ENCODE assay signal across 23 cellular contexts in the genomic region with DNA sequence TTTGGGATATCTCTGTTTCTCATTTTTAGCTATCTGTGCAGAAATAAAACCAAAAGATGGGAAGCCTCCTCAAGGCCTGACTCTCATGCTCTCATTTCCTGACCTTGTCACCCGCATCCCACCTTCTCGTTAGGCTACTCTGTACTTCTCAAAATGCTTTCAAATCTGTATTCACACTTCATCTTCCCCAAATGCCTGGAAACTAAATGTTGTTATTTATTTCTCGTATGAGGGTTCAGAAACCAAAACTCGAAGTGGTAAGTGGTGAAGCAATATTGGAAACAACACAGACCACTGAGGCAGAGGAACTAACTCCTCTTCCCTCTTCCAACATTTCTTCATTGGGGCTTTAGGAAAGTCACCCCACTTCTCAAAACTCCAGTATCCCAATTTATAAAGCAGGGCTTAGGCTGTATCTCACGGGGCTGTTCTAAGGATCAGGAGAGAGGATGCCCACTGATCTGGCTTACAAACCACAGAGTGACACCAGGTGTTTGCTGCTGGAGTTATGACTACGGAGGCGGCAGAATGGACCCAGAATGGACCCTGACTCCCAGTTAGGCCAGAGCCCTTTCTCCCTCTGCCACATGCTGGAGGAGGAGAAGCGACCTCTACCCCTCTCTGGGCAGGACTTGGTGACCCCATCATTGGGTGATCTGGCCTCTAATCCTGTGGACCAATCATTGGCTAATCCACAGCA. TPM values are rescaled to one million over a fixed set of nuclear protein-coding genes. Genes with fewer than 3 reads are reported as not detected.
DNase-seq lines count a peak whose midpoint lies in the region; ATAC-seq and TF ChIP-seq lines count a peak whose summit lies in the region.
"Had no signal": no experiment of that assay in that cellular context is flagged by ENCODE, and none has a peak within 500 bp of the region (broad histone marks: within the 10 kb centered on the region; RNA-seq: fewer than 3 reads in every experiment).

No MANE protein-coding gene starts in this region.

- peaks cover 74% of the 10 kb centered on the region for H3K4me1 Mint-ChIP-seq in T-helper 2 cell treated with Interferon-gamma antibody and Interleukin-4, amounts not matched to agents 5 μg/mL and 100 μg/mL, for 36 hours (ENCODE audit: low read depth)
- peaks cover 91% of the 10 kb centered on the region for H3K4me1 Mint-ChIP-seq in activated T-helper 1 cell treated with anti-CD3 and anti-CD28 coated beads, Interleukin-12 subunit alpha, Interleukin-12 subunit beta, Interleukin-2, Interleukin-4 antibody, amounts not matched to agents 30 ng/mL and 10 ng/mL and 1 ng/mL, durations not matched to agents 14 hours and 24 hours and 36 hours (ENCODE audit: low read depth)
- H3K4me1 Mint-ChIP-seq in natural killer cell treated with Interleukin-12 subunit alpha and Interleukin-12 subunit beta and Interleukin-15 and Interleukin-18, amount 100 ng/mL, for 72 hours (ENCODE audit: low read depth in 2 of 2) = peaks cover 69 to 80% of the 10 kb centered on the region in 2 donors
- H3K4me1 Mint-ChIP-seq: brain had no signal

- ATAC-seq in natural killer cell treated with Interleukin-12 subunit alpha and Interleukin-12 subunit beta and Interleukin-15 and Interleukin-18, amount 100 ng/mL, for 72 hours = peak; percentile 57 to 72
- ATAC-seq in GM21529 (IDR thresholded peaks at IDR 0.05; ENCODE audit: unreplicated experiment) = no peak
- ATAC-seq: right cardiac atrium had no signal

- TF ChIP-seq CTCF in thyroid gland (IDR thresholded peaks at IDR 0.05) = no peak

- H3K27ac ChIP-seq in thyroid gland = no peak overlapping the region
- H3K27ac ChIP-seq: PC-9, tibial nerve, WERI-Rb-1 had no signal

- intact Hi-C loops in activated T-helper 1 cell treated with anti-CD3 and anti-CD28 coated beads, Interleukin-12 subunit alpha, Interleukin-12 subunit beta, Interleukin-2, Interleukin-4 antibody, amounts not matched to agents 30 ng/mL and 10 ng/mL and 1 ng/mL, durations not matched to agents 14 hours and 24 hours and 36 hours (cut with micrococcal nuclease) = loop anchor here (1.0 to 10.0 kb wide), 2 partner anchors 9 to 298 kb away; no protein-coding TSS in a partner anchor
- intact Hi-C loops in thyroid gland (cut with DNase I) = no loop called here

- DNase-seq in T-helper 2 cell treated with Interferon-gamma antibody and Interleukin-4, amounts not matched to agents 5 μg/mL and 100 μg/mL, for 36 hours (ENCODE audit: low spot score) = no peak
- no peak for DNase-seq in T-helper 2 cell
- no peak for DNase-seq in activated T-helper 1 cell treated with anti-CD3 and anti-CD28 coated beads, Interleukin-12 subunit alpha, Interleukin-12 subunit beta, Interleukin-2, Interleukin-4 antibody, amounts not matched to agents 30 ng/mL and 10 ng/mL and 1 ng/mL, durations not matched to agents 14 hours and 24 hours and 36 hours (ENCODE audit: low spot score)
- DNase-seq in natural killer cell treated with Interleukin-12 subunit alpha and Interleukin-12 subunit beta and Interleukin-15 and Interleukin-18, amount 100 ng/mL, for 72 hours (ENCODE audit: low spot score) = peak; percentile 82
- DNase-seq in thyroid gland = no peak
- no peak for DNase-seq in middle frontal gyrus (ENCODE audit: extremely low spot score, low spot score)
- DNase-seq: 8988T; C1 segment of cervical spinal cord; dermis blood vessel endothelial cell; DND-41; glutamatergic neuron; islet precursor cell; mesenchymal stem cell; NCI-H2029 treated with DMSO at 0.1 percent for 48 hours; NCI-H524 treated with DMSO at 0.1 percent for 48 hours; PC-9; right cardiac atrium; stimulated activated CD4-positive, alpha-beta T cell treated with anti-CD3 and anti-CD28 coated beads, Interleukin-1b, Interleukin-23, amount 100 ng/mL, for 48 hours; WERI-Rb-1 had no signal

- H3K9me3 ChIP-seq in thyroid gland = no peaks in the 10 kb centered on the region
- H3K9me3 ChIP-seq: tibial nerve had no signal

- peaks cover 13% of the 10 kb centered on the region for H3K9me3 Mint-ChIP-seq in T-helper 2 cell treated with Interferon-gamma antibody and Interleukin-4, amounts not matched to agents 5 μg/mL and 100 μg/mL, for 36 hours
- peaks cover 14% of the 10 kb centered on the region for H3K9me3 Mint-ChIP-seq in activated T-helper 1 cell treated with anti-CD3 and anti-CD28 coated beads, Interleukin-12 subunit alpha, Interleukin-12 subunit beta, Interleukin-2, Interleukin-4 antibody, amounts not matched to agents 30 ng/mL and 10 ng/mL and 1 ng/mL, durations not matched to agents 14 hours and 24 hours and 36 hours
- H3K9me3 Mint-ChIP-seq in natural killer cell treated with Interleukin-12 subunit alpha and Interleukin-12 subunit beta and Interleukin-15 and Interleukin-18, amount 100 ng/mL, for 72 hours = peaks cover 6% of the 10 kb centered on the region
- H3K9me3 Mint-ChIP-seq: brain had no signal

- no peaks in the 10 kb centered on the region for H3K36me3 ChIP-seq in thyroid gland
- H3K36me3 ChIP-seq: tibial nerve, WERI-Rb-1 had no signal

- WGBS in thyroid gland, 2 donors = 84 to 92% methylated on average over 8 of the region's 8 CpGs

- peaks cover 14% of the 10 kb centered on the region for H3K36me3 Mint-ChIP-seq in T-helper 2 cell treated with Interferon-gamma antibody and Interleukin-4, amounts not matched to agents 5 μg/mL and 100 μg/mL, for 36 hours (ENCODE audit: low read depth)
- H3K36me3 Mint-ChIP-seq in activated T-helper 1 cell treated with anti-CD3 and anti-CD28 coated beads, Interleukin-12 subunit alpha, Interleukin-12 subunit beta, Interleukin-2, Interleukin-4 antibody, amounts not matched to agents 30 ng/mL and 10 ng/mL and 1 ng/mL, durations not matched to agents 14 hours and 24 hours and 36 hours (ENCODE audit: low read depth) = peaks cover 32% of the 10 kb centered on the region
- H3K36me3 Mint-ChIP-seq in natural killer cell treated with Interleukin-12 subunit alpha and Interleukin-12 subunit beta and Interleukin-15 and Interleukin-18, amount 100 ng/mL, for 72 hours = peaks cover 61% of the 10 kb centered on the region
- H3K36me3 Mint-ChIP-seq: brain had no signal

- TF ChIP-seq POLR2A in GM18951 (IDR thresholded peaks at IDR 0.05; ENCODE audit: extremely low read depth, insufficient read depth, insufficient read length) (peak; percentile 4), thyroid gland (IDR thresholded peaks at IDR 0.05) (no peak)

- H3K4me1 ChIP-seq in thyroid gland = no peaks in the 10 kb centered on the region
- H3K4me1 ChIP-seq: tibial nerve had no signal

- H3K27me3 ChIP-seq in thyroid gland = no peaks in the 10 kb centered on the region
- H3K27me3 ChIP-seq: tibial nerve had no signal

- H3K27me3 Mint-ChIP-seq in T-helper 2 cell treated with Interferon-gamma antibody and Interleukin-4, amounts not matched to agents 5 μg/mL and 100 μg/mL, for 36 hours (ENCODE audit: low read depth) = no peaks in the 10 kb centered on the region
- H3K27me3 Mint-ChIP-seq in activated T-helper 1 cell treated with anti-CD3 and anti-CD28 coated beads, Interleukin-12 subunit alpha, Interleukin-12 subunit beta, Interleukin-2, Interleukin-4 antibody, amounts not matched to agents 30 ng/mL and 10 ng/mL and 1 ng/mL, durations not matched to agents 14 hours and 24 hours and 36 hours (ENCODE audit: insufficient read depth) = no peaks in the 10 kb centered on the region
- H3K27me3 Mint-ChIP-seq in natural killer cell treated with Interleukin-12 subunit alpha and Interleukin-12 subunit beta and Interleukin-15 and Interleukin-18, amount 100 ng/mL, for 72 hours = no peaks in the 10 kb centered on the region

- in situ Hi-C loops in GM18951 (cut with MboI; ENCODE audit: low sequenced_read_pairs, unreplicated experiment) = no loop called here

- H3K4me3 ChIP-seq in thyroid gland (replicated peaks in 1 of 3) = no peak overlapping the region
- H3K4me3 ChIP-seq: PC-9, tibial nerve had no signal

- peak overlapping the region; percentile 83 for H3K27ac Mint-ChIP-seq in T-helper 2 cell treated with Interferon-gamma antibody and Interleukin-4, amounts not matched to agents 5 μg/mL and 100 μg/mL, for 36 hours
- H3K27ac Mint-ChIP-seq in activated T-helper 1 cell treated with anti-CD3 and anti-CD28 coated beads, Interleukin-12 subunit alpha, Interleukin-12 subunit beta, Interleukin-2, Interleukin-4 antibody, amounts not matched to agents 30 ng/mL and 10 ng/mL and 1 ng/mL, durations not matched to agents 14 hours and 24 hours and 36 hours = peak overlapping the region; percentile 93
- H3K27ac Mint-ChIP-seq in natural killer cell treated with Interleukin-12 subunit alpha and Interleukin-12 subunit beta and Interleukin-15 and Interleukin-18, amount 100 ng/mL, for 72 hours = peak overlapping the region; percentile 93
- H3K27ac Mint-ChIP-seq: brain had no signal

- H3K4me3 Mint-ChIP-seq in T-helper 2 cell treated with Interferon-gamma antibody and Interleukin-4, amounts not matched to agents 5 μg/mL and 100 μg/mL, for 36 hours = peak overlapping the region; percentile 15
- peak overlapping the region; percentile 77 for H3K4me3 Mint-ChIP-seq in activated T-helper 1 cell treated with anti-CD3 and anti-CD28 coated beads, Interleukin-12 subunit alpha, Interleukin-12 subunit beta, Interleukin-2, Interleukin-4 antibody, amounts not matched to agents 30 ng/mL and 10 ng/mL and 1 ng/mL, durations not matched to agents 14 hours and 24 hours and 36 hours
- H3K4me3 Mint-ChIP-seq in natural killer cell treated with Interleukin-12 subunit alpha and Interleukin-12 subunit beta and Interleukin-15 and Interleukin-18, amount 100 ng/mL, for 72 hours = peak overlapping the region; percentile 89
- H3K4me3 Mint-ChIP-seq: brain had no signal

RNA-seq across cellular contexts. Expression of a gene that starts 3.5 kb away (rescaled TPM):
- 43.7 and 53.6 TPM in 2 replicates for total RNA-seq in activated T-helper 1 cell treated with anti-CD3 and anti-CD28 coated beads, Interleukin-12 subunit alpha, Interleukin-12 subunit beta, Interleukin-2, Interleukin-4 antibody, amounts not matched to agents 30 ng/mL and 10 ng/mL and 1 ng/mL, durations not matched to agents 14 hours and 24 hours and 36 hours
- 1,000 to 10,000 TPM in 1 of 2 donors, 100 to 1,000 TPM in 1; 677 to 1,669 TPM for total RNA-seq in natural killer cell treated with Interleukin-12 subunit alpha and Interleukin-12 subunit beta and Interleukin-15 and Interleukin-18, amount 100 ng/mL, for 72 hours
- total RNA-seq in thyroid gland = under 1 TPM; 0.22 to 0.93 (median 0.37) TPM
- total RNA-seq: dermis blood vessel endothelial cell had no signal

RNA-seq across cellular contexts. Expression of a gene that starts 31.0 kb away (rescaled TPM):
- 219 and 222 TPM in 2 replicates for total RNA-seq in activated T-helper 1 cell treated with anti-CD3 and anti-CD28 coated beads, Interleukin-12 subunit alpha, Interleukin-12 subunit beta, Interleukin-2, Interleukin-4 antibody, amounts not matched to agents 30 ng/mL and 10 ng/mL and 1 ng/mL, durations not matched to agents 14 hours and 24 hours and 36 hours
- 100 to 1,000 TPM; 434 to 816 TPM for total RNA-seq in natural killer cell treated with Interleukin-12 subunit alpha and Interleukin-12 subunit beta and Interleukin-15 and Interleukin-18, amount 100 ng/mL, for 72 hours
- total RNA-seq in thyroid gland = 10 to 100 TPM in 1 of 4 donors, 1 to 10 TPM in 3; 3.5 to 13.6 (median 4.8) TPM
- total RNA-seq: dermis blood vessel endothelial cell, PC-9 had no signal

RNA-seq across cellular contexts. Expression of a gene that starts 53.4 kb away (rescaled TPM):
- total RNA-seq in activated T-helper 1 cell treated with anti-CD3 and anti-CD28 coated beads, Interleukin-12 subunit alpha, Interleukin-12 subunit beta, Interleukin-2, Interleukin-4 antibody, amounts not matched to agents 30 ng/mL and 10 ng/mL and 1 ng/mL, durations not matched to agents 14 hours and 24 hours and 36 hours = 0.49 and 0.71 TPM in 2 replicates
- total RNA-seq in natural killer cell treated with Interleukin-12 subunit alpha and Interleukin-12 subunit beta and Interleukin-15 and Interleukin-18, amount 100 ng/mL, for 72 hours = 1 to 10 TPM in 1 of 2 donors, under 1 TPM in 1; 0.92 to 1.2 TPM
- total RNA-seq in thyroid gland = 1 to 10 TPM in 1 of 4 donors, under 1 TPM in 3; 0.33 to 2.1 (median 0.63) TPM
- total RNA-seq: dermis blood vessel endothelial cell had no signal

Comparison
In these comparisons a context has a peak if more than half of its experiments do, and no peak if none do; other contexts are left out.
1. H3K4me3 Mint-ChIP-seq: peak in every context shown above with its lines; median percentile 89 in natural killer cell treated with Interleukin-12 subunit alpha and Interleukin-12 subunit beta and Interleukin-15 and Interleukin-18, amount 100 ng/mL, for 72 hours; 77 in activated T-helper 1 cell treated with anti-CD3 and anti-CD28 coated beads, Interleukin-12 subunit alpha, Interleukin-12 subunit beta, Interleukin-2, Interleukin-4 antibody, amounts not matched to agents 30 ng/mL and 10 ng/mL and 1 ng/mL, durations not matched to agents 14 hours and 24 hours and 36 hours; 15 in T-helper 2 cell treated with Interferon-gamma antibody and Interleukin-4, amounts not matched to agents 5 μg/mL and 100 μg/mL, for 36 hours.
2. RNA of a gene that starts 3.5 kb away (total RNA-seq): 677 to 1,669 TPM in natural killer cell treated with Interleukin-12 subunit alpha and Interleukin-12 subunit beta and Interleukin-15 and Interleukin-18, amount 100 ng/mL, for 72 hours and 43.7 to 53.6 TPM in activated T-helper 1 cell treated with anti-CD3 and anti-CD28 coated beads, Interleukin-12 subunit alpha, Interleukin-12 subunit beta, Interleukin-2, Interleukin-4 antibody, amounts not matched to agents 30 ng/mL and 10 ng/mL and 1 ng/mL, durations not matched to agents 14 hours and 24 hours and 36 hours; 0.22 to 0.93 TPM in thyroid gland; every median in the first group is over 10 times any median in the second.
3. RNA of a gene that starts 31.0 kb away (total RNA-seq): 434 to 816 TPM in natural killer cell treated with Interleukin-12 subunit alpha and Interleukin-12 subunit beta and Interleukin-15 and Interleukin-18, amount 100 ng/mL, for 72 hours and 219 to 222 TPM in activated T-helper 1 cell treated with anti-CD3 and anti-CD28 coated beads, Interleukin-12 subunit alpha, Interleukin-12 subunit beta, Interleukin-2, Interleukin-4 antibody, amounts not matched to agents 30 ng/mL and 10 ng/mL and 1 ng/mL, durations not matched to agents 14 hours and 24 hours and 36 hours; 3.5 to 13.6 TPM in thyroid gland; every median in the first group is over 10 times any median in the second.
4. Peak in every context shown above with its lines, with median percentiles within 50 percentile points of each other: H3K27ac Mint-ChIP-seq.